In the genomic region with DNA sequence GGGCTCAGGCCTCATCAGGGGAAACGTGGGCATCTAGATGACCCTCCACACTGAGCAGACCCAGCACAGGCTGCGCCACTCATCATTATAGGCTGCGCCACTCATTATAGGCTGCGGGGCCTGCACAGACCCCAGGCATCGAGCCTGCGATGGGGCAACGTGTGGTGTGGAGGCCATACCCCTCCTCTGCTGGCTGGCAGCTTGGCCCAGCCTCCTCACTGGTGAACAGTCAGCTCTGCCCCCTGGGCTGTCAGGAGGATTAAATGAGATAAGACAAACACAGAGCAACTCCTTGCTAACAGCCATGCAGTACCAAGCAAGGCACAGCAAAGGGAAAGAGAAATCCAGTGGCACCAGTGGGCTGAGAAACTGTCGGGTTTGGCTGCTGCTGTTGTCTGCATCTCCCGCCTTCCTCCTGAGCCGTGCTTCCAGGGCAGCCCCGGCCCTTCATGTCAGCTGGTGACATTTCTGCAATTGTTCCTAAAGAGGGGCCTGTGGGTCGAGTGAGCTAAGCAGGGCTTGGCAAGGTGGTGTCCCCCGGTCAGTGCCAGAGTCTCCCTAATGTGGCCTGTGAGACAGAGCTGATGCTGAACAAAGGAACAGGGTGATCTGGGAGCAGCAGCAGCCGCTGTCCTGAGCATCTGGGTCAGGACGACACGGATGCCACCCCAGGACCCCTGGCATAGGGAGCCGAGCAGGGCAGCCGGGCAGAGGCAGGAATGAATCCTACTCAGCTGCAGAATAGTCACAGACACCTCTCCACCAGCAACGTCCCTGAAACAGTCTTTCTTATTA, we compare ENCODE assay signal across 18 cellular contexts.
"Had no signal": no experiment of that assay in that cellular context is flagged by ENCODE, and none has a peak within 500 bp of the region (broad histone marks: within the 10 kb centered on the region; RNA-seq: fewer than 3 reads in every experiment).

No MANE protein-coding gene starts in this region.

- H3K27me3 ChIP-seq: cardiac muscle cell, dorsolateral prefrontal cortex, gastroesophageal sphincter, left lung, ovary, right lobe of liver, tibial artery had no signal

- H3K36me3 ChIP-seq: cardiac muscle cell, gastroesophageal sphincter, ovary, right lobe of liver, tibial artery had no signal

- H3K27ac ChIP-seq: cardiac muscle cell, dorsolateral prefrontal cortex, gastroesophageal sphincter, left lung, ovary, right lobe of liver, tibial artery had no signal

- H3K36me3 Mint-ChIP-seq: naive B cell had no signal

- DNase-seq: activated CD4-positive, alpha-beta T cell treated with anti-CD3 and anti-CD28 coated beads, Interleukin-2, amount 10 ng/mL, durations not matched to agents 24 days and 14 days; activated CD4-positive, CD25-positive, alpha-beta regulatory T cell; activated CD8-positive, alpha-beta memory T cell treated with anti-CD3 and anti-CD28 coated beads, Interleukin-2, amount 50 U/mL, for 48 hours; activated CD8-positive, alpha-beta T cell treated with anti-CD3 and anti-CD28 coated beads, Interleukin-2, amount 10 ng/mL, durations not matched to agents 7 days and 5 days; activated gamma-delta T cell treated with Interleukin-2 at 50 U/mL for 16 hours; activated T-cell treated with anti-CD3 and anti-CD28 coated beads, Interleukin-2, amount 50 U/mL, for 72 hours; aorta; dorsolateral prefrontal cortex; left lung; naive B cell; right lobe of liver; stimulated activated CD4-positive, alpha-beta T cell treated with anti-CD3 and anti-CD28 coated beads, Interleukin-1b, Interleukin-23, amount 100 ng/mL, for 48 hours; tibial artery had no signal

- H3K9me3 ChIP-seq: gastroesophageal sphincter, left lung, ovary, right lobe of liver, tibial artery had no signal

- H3K4me1 Mint-ChIP-seq: activated CD4-positive, alpha-beta T cell treated with anti-CD3 and anti-CD28 coated beads, Interleukin-2, amount 10 ng/mL, durations not matched to agents 24 days and 14 days; naive B cell had no signal

- H3K4me3 ChIP-seq: cardiac muscle cell, gastroesophageal sphincter, left lung, ovary, right lobe of liver, tibial artery had no signal

- H3K4me1 ChIP-seq: gastroesophageal sphincter, left lung, right lobe of liver, tibial artery had no signal

- H3K9me3 Mint-ChIP-seq: activated CD4-positive, alpha-beta T cell treated with anti-CD3 and anti-CD28 coated beads, Interleukin-2, amount 10 ng/mL, durations not matched to agents 24 days and 14 days; activated T-cell treated with anti-CD3 and anti-CD28 coated beads, Interleukin-2, amount 50 U/mL, for 72 hours; naive B cell; T-helper 2 cell treated with Interferon-gamma antibody and Interleukin-4, amounts not matched to agents 5 μg/mL and 100 μg/mL, for 36 hours had no signal

- ATAC-seq: activated CD8-positive, alpha-beta T cell treated with anti-CD3 and anti-CD28 coated beads, Interleukin-2, amount 10 ng/mL, durations not matched to agents 7 days and 5 days; activated T-cell treated with anti-CD3 and anti-CD28 coated beads, Interleukin-2, amount 50 U/mL, for 72 hours; gastroesophageal sphincter; left lung; right lobe of liver had no signal

- H3K27ac Mint-ChIP-seq: activated CD4-positive, alpha-beta T cell treated with anti-CD3 and anti-CD28 coated beads, Interleukin-2, amount 10 ng/mL, durations not matched to agents 24 days and 14 days; activated CD8-positive, alpha-beta T cell treated with anti-CD3 and anti-CD28 coated beads, Interleukin-2, amount 10 ng/mL, durations not matched to agents 7 days and 5 days; activated T-cell treated with anti-CD3 and anti-CD28 coated beads, Interleukin-2, amount 50 U/mL, for 72 hours; T-helper 2 cell treated with Interferon-gamma antibody and Interleukin-4, amounts not matched to agents 5 μg/mL and 100 μg/mL, for 36 hours had no signal

- H3K4me3 Mint-ChIP-seq: activated CD4-positive, alpha-beta T cell treated with anti-CD3 and anti-CD28 coated beads, Interleukin-2, amount 10 ng/mL, durations not matched to agents 24 days and 14 days; activated CD8-positive, alpha-beta T cell treated with anti-CD3 and anti-CD28 coated beads, Interleukin-2, amount 10 ng/mL, durations not matched to agents 7 days and 5 days; activated T-cell treated with anti-CD3 and anti-CD28 coated beads, Interleukin-2, amount 50 U/mL, for 72 hours; T-helper 2 cell treated with Interferon-gamma antibody and Interleukin-4, amounts not matched to agents 5 μg/mL and 100 μg/mL, for 36 hours had no signal

- H3K27me3 Mint-ChIP-seq: activated CD4-positive, alpha-beta T cell treated with anti-CD3 and anti-CD28 coated beads, Interleukin-2, amount 10 ng/mL, durations not matched to agents 24 days and 14 days; naive B cell had no signal

- FAIRE-seq: keratinocyte had no signal
